ENCODE assay signal across 2 cellular contexts in the genomic region with DNA sequence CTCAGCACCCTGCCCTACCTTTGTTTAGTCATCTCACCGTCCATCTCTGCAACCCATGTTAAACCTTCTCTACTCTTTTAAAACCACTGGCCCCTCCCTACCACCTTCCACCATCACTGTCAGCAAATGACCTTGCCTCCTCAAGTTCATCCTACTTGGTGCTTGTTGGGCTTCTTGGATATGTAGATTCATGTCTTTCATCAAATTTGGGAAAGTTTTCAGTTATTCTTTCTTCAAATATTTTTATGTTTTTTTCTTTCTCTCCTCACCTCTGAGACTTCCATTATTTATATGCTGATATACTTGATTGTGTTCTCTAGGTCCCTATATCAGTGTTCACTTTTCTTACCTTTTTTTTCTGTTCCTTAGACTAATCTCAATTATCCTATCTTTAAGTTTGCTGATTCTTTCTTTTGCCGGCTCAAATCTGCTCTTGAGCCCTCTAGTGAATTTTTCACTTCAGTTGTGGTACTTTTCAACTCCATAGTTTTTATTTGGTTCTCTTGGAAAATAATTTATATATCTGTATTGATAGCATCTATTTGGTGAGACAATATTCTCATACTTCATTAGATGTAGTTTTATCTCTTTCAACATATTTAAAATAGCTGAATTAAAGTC.
TF ChIP-seq lines count a peak whose summit lies in the region.

No MANE protein-coding gene starts in this region.

TF ChIP-seq in HepG2, 621 proteins besides CTCF, POLR2A, EP300 and RAD21 (continued from another document):
- TF ChIP-seq MED1 (CRISPR knock-in tag; IDR thresholded peaks at IDR 0.05) (no peak), ZNF644 (CRISPR knock-in tag; IDR thresholded peaks at IDR 0.05; ENCODE audit: low read depth) (no peak), RBAK (CRISPR knock-in tag; IDR thresholded peaks at IDR 0.05) (no peak), ZNF713 (CRISPR knock-in tag; IDR thresholded peaks at IDR 0.05) (no peak), JUND (CRISPR knock-in tag; IDR thresholded peaks at IDR 0.05) (no peak), SALL2 (CRISPR knock-in tag; IDR thresholded peaks at IDR 0.05) (no peak), TAF1 (CRISPR knock-in tag; IDR thresholded peaks at IDR 0.05) (no peak), ZNF570 (CRISPR knock-in tag; IDR thresholded peaks at IDR 0.05; ENCODE audit: borderline replicate concordance) (peak; percentile 97; the same call in 1 of the 2 replicates), ZNF607 (CRISPR knock-in tag; IDR thresholded peaks at IDR 0.05; ENCODE audit: borderline replicate concordance) (no peak), ZNF160 (CRISPR knock-in tag; IDR thresholded peaks at IDR 0.05) (peak; percentile 98), ZBTB1 (CRISPR knock-in tag; IDR thresholded peaks at IDR 0.05; ENCODE audit: borderline replicate concordance) (no peak), TMF1 (CRISPR knock-in tag; IDR thresholded peaks at IDR 0.05; ENCODE audit: low read depth) (no peak)
- TF ChIP-seq, protein P1, sequence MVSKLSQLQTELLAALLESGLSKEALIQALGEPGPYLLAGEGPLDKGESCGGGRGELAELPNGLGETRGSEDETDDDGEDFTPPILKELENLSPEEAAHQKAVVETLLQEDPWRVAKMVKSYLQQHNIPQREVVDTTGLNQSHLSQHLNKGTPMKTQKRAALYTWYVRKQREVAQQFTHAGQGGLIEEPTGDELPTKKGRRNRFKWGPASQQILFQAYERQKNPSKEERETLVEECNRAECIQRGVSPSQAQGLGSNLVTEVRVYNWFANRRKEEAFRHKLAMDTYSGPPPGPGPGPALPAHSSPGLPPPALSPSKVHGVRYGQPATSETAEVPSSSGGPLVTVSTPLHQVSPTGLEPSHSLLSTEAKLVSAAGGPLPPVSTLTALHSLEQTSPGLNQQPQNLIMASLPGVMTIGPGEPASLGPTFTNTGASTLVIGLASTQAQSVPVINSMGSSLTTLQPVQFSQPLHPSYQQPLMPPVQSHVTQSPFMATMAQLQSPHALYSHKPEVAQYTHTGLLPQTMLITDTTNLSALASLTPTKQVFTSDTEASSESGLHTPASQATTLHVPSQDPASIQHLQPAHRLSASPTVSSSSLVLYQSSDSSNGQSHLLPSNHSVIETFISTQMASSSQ (IDR thresholded peaks at IDR 0.05; ENCODE audit: low read depth), result no peak
- TF ChIP-seq, protein P1 (CRISPR knock-in tag; IDR thresholded peaks at IDR 0.05; ENCODE audit: borderline replicate concordance), result no peak
- TF ChIP-seq, protein P2, sequence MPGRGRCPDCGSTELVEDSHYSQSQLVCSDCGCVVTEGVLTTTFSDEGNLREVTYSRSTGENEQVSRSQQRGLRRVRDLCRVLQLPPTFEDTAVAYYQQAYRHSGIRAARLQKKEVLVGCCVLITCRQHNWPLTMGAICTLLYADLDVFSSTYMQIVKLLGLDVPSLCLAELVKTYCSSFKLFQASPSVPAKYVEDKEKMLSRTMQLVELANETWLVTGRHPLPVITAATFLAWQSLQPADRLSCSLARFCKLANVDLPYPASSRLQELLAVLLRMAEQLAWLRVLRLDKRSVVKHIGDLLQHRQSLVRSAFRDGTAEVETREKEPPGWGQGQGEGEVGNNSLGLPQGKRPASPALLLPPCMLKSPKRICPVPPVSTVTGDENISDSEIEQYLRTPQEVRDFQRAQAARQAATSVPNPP (CRISPR knock-in tag; IDR thresholded peaks at IDR 0.05), result no peak

TF ChIP-seq in SK-N-SH treated with all-trans-retinoic acid at 6 μM for 48 hours, 23 proteins besides CTCF, POLR2A, EP300 and RAD21 (continued from another document):
- TF ChIP-seq CSRNP3 (CRISPR knock-in tag; IDR thresholded peaks at IDR 0.05) (no peak), ZNF70 (CRISPR knock-in tag; IDR thresholded peaks at IDR 0.05) (no peak), ZC3H10 (CRISPR knock-in tag; IDR thresholded peaks at IDR 0.05) (no peak), PPARA (CRISPR knock-in tag; IDR thresholded peaks at IDR 0.05; ENCODE audit: borderline replicate concordance) (no peak), ZNF565 (CRISPR knock-in tag; conservative IDR thresholded peaks at IDR 0.05; ENCODE audit: low read depth) (no peak), OSR1 (CRISPR knock-in tag; IDR thresholded peaks at IDR 0.05) (no peak), TSHZ2 (CRISPR knock-in tag; IDR thresholded peaks at IDR 0.05) (no peak), ZFP30 (CRISPR knock-in tag; IDR thresholded peaks at IDR 0.05) (no peak), TCF4 (CRISPR knock-in tag; IDR thresholded peaks at IDR 0.05; ENCODE audit: borderline replicate concordance) (no peak), ZNF8 (CRISPR knock-in tag; IDR thresholded peaks at IDR 0.05) (no peak), BACH2 (CRISPR knock-in tag; IDR thresholded peaks at IDR 0.05; ENCODE audit: borderline replicate concordance) (no peak)
- TF ChIP-seq, protein P3, sequence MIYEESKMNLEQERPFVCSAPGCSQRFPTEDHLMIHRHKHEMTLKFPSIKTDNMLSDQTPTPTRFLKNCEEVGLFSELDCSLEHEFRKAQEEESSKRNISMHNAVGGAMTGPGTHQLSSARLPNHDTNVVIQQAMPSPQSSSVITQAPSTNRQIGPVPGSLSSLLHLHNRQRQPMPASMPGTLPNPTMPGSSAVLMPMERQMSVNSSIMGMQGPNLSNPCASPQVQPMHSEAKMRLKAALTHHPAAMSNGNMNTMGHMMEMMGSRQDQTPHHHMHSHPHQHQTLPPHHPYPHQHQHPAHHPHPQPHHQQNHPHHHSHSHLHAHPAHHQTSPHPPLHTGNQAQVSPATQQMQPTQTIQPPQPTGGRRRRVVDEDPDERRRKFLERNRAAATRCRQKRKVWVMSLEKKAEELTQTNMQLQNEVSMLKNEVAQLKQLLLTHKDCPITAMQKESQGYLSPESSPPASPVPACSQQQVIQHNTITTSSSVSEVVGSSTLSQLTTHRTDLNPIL (CRISPR knock-in tag; IDR thresholded peaks at IDR 0.05; ENCODE audit: low read depth), result no peak
- TF ChIP-seq, protein P4, sequence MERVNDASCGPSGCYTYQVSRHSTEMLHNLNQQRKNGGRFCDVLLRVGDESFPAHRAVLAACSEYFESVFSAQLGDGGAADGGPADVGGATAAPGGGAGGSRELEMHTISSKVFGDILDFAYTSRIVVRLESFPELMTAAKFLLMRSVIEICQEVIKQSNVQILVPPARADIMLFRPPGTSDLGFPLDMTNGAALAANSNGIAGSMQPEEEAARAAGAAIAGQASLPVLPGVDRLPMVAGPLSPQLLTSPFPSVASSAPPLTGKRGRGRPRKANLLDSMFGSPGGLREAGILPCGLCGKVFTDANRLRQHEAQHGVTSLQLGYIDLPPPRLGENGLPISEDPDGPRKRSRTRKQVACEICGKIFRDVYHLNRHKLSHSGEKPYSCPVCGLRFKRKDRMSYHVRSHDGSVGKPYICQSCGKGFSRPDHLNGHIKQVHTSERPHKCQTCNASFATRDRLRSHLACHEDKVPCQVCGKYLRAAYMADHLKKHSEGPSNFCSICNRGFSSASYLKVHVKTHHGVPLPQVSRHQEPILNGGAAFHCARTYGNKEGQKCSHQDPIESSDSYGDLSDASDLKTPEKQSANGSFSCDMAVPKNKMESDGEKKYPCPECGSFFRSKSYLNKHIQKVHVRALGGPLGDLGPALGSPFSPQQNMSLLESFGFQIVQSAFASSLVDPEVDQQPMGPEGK (CRISPR knock-in tag; IDR thresholded peaks at IDR 0.05; ENCODE audit: borderline replicate concordance), result no peak
